Comparison of ENCODE assay signal across 14 cellular contexts in genomic region chr5:79143684-79144379, GRCh38. TPM values are rescaled to one million over a fixed set of nuclear protein-coding genes. Genes with fewer than 3 reads are reported as not detected.
A peak's percentile ranks its signal among the peaks of the same experiment; 100 is the strongest.
DNase-seq lines count a peak whose midpoint lies in the region; ATAC-seq, FAIRE-seq and TF ChIP-seq lines count a peak whose summit lies in the region.
"Had no signal": no experiment of that assay in that cellular context is flagged by ENCODE, and none has a peak within 500 bp of the region (broad histone marks: within the 10 kb centered on the region; RNA-seq: fewer than 3 reads in every experiment).

No MANE protein-coding gene starts in this region.

- no peak for FAIRE-seq in GM12891 (lab: Jason Lieb, UNC)

- H3K4me3 Mint-ChIP-seq in nephron progenitor cell, result no peak overlapping the region
- H3K4me3 Mint-ChIP-seq: activated CD4-positive, alpha-beta T cell treated with anti-CD3 and anti-CD28 coated beads, Interleukin-2, amount 10 ng/mL, durations not matched to agents 7 days and 5 days; CD4-positive, alpha-beta memory T cell; stimulated activated naive CD8-positive, alpha-beta T cell treated with anti-CD3 and anti-CD28 coated beads, Interleukin-15, amount 100 ng/mL, for 72 hours had no signal

- H3K4me1 ChIP-seq in PC-3 (ENCODE audit: insufficient read depth, low read length), result peaks cover 25% of the 10 kb centered on the region
- H3K4me1 ChIP-seq in right atrium auricular region, result no peaks in the 10 kb centered on the region
- H3K4me1 ChIP-seq in spleen, result no peaks in the 10 kb centered on the region
- H3K4me1 ChIP-seq: psoas muscle had no signal

- no peaks in the 10 kb centered on the region for H4K20me1 ChIP-seq in PC-3 (ENCODE audit: low read length)

- intact Hi-C loops in PC-3 (cut with micrococcal nuclease), result no loop called here
- intact Hi-C loops in spleen (cut with DNase I; ENCODE audit: low total_unique reads), result no loop called here

- peaks cover 15% of the 10 kb centered on the region for H3K27me3 Mint-ChIP-seq in nephron progenitor cell (ENCODE audit: low read depth, poor library complexity)

- H3K27ac Mint-ChIP-seq in nephron progenitor cell, result peak overlapping the region; percentile 4
- H3K27ac Mint-ChIP-seq: activated CD4-positive, alpha-beta T cell treated with anti-CD3 and anti-CD28 coated beads, Interleukin-2, amount 10 ng/mL, durations not matched to agents 7 days and 5 days had no signal

- peak overlapping the region; percentile 30; the same call in 1 of the 2 replicates for H3K9ac ChIP-seq in PC-3 (ENCODE audit: low read length)

- H2AFZ ChIP-seq in PC-3 (ENCODE audit: low read length), result peak overlapping the region; percentile 56

- POLR2A ChIA-PET in PC-3 (lab: Charles Lee; ENCODE audit: unreplicated experiment), result no interaction called here

- H3K36me3 ChIP-seq in PC-3 (ENCODE audit: low read depth, low read length), result no peaks in the 10 kb centered on the region
- H3K36me3 ChIP-seq in right atrium auricular region, result no peaks in the 10 kb centered on the region
- H3K36me3 ChIP-seq in spleen, result no peaks in the 10 kb centered on the region

- H3K79me2 ChIP-seq in PC-3 (ENCODE audit: low read length), result no peaks in the 10 kb centered on the region

- no peaks in the 10 kb centered on the region for H3K36me3 Mint-ChIP-seq in nephron progenitor cell (ENCODE audit: low read depth)
- H3K36me3 Mint-ChIP-seq: CD4-positive, alpha-beta memory T cell had no signal

- no peak for DNase-seq in GM12891 (ENCODE audit: insufficient read length, low spot score)
- DNase-seq in PC-3, result peak; percentile 86
- peak; percentile 28 for DNase-seq in dedifferentiated amniotic fluid mesenchymal stem cell (ENCODE audit: extremely low spot score)
- DNase-seq in nephron progenitor cell, result no peak
- DNase-seq in right atrium auricular region (ENCODE audit: low spot score), result no peak
- DNase-seq in SW 1271 (lab: John Stamatoyannopoulos, UW), result no peak
- DNase-seq in spleen, result no peak
- no peak for DNase-seq in NCI-H146 (lab: John Stamatoyannopoulos, UW)
- DNase-seq: activated CD4-positive, alpha-beta T cell treated with anti-CD3 and anti-CD28 coated beads, Interleukin-2, amount 10 ng/mL, durations not matched to agents 7 days and 5 days; CD4-positive, alpha-beta memory T cell; NCI-H1436 treated with DMSO at 0.1 percent for 48 hours; psoas muscle; stimulated activated naive CD8-positive, alpha-beta T cell treated with anti-CD3 and anti-CD28 coated beads, Interleukin-15, amount 100 ng/mL, for 72 hours had no signal

- H3K9me2 ChIP-seq in PC-3 (replicated peaks; ENCODE audit: low read length), result no peaks in the 10 kb centered on the region

- H3K4me3 ChIP-seq in PC-3 (ENCODE audit: low read length) (peak overlapping the region; percentile 19; the same call in 1 of the 2 replicates), right atrium auricular region (no peak overlapping the region), spleen (no peak overlapping the region)
- H3K4me3 ChIP-seq: psoas muscle had no signal

- WGBS in spleen, 5 donors, result 68 to 84% (median 77%) methylated on average over 6 of the region's 6 CpGs

- H3K9me3 ChIP-seq in PC-3 (ENCODE audit: low read length) (no peaks in the 10 kb centered on the region), right atrium auricular region (peaks cover 0 to 11% of the 10 kb centered on the region in 2 donors), spleen (peaks cover 0 to 11% (median 4%) of the 10 kb centered on the region in 8 donors)

- TF ChIP-seq POLR2A in GM12891 (IDR thresholded peaks at IDR 0.05; ENCODE audit: low read depth, low read length) (no peak), spleen (IDR thresholded peaks at IDR 0.05) (no peak)

- no peaks in the 10 kb centered on the region for H3K4me1 Mint-ChIP-seq in nephron progenitor cell
- H3K4me1 Mint-ChIP-seq: activated CD4-positive, alpha-beta T cell treated with anti-CD3 and anti-CD28 coated beads, Interleukin-2, amount 10 ng/mL, durations not matched to agents 7 days and 5 days; CD4-positive, alpha-beta memory T cell; stimulated activated naive CD8-positive, alpha-beta T cell treated with anti-CD3 and anti-CD28 coated beads, Interleukin-15, amount 100 ng/mL, for 72 hours had no signal

- H3K4me2 ChIP-seq in PC-3 (ENCODE audit: low read length), result peak overlapping the region; percentile 77

- no TSS peak for BruUV-seq in PC-3 (replicated peaks; lab: Mats Ljungman, UMichigan)

- H3K27ac ChIP-seq in PC-3 (ENCODE audit: low read length), result peak overlapping the region; percentile 70
- no peak overlapping the region for H3K27ac ChIP-seq in right atrium auricular region
- H3K27ac ChIP-seq in spleen, result no peak overlapping the region
- H3K27ac ChIP-seq: psoas muscle had no signal

- CTCF ChIA-PET in PC-3 (lab: Charles Lee), result interaction anchor here (0.9 to 1.0 kb wide), 2 partner anchors 10 to 11 kb away, joined by 4 read pairs; no protein-coding TSS in a partner anchor

- no peaks in the 10 kb centered on the region for H3K27me3 ChIP-seq in PC-3 (ENCODE audit: low read length)
- H3K27me3 ChIP-seq in right atrium auricular region, result no peaks in the 10 kb centered on the region
- no peaks in the 10 kb centered on the region for H3K27me3 ChIP-seq in spleen (replicated peaks in 1 of 7)

- TF ChIP-seq CTCF in PC-3 (conservative IDR thresholded peaks at IDR 0.05; ENCODE audit: low read depth, low read length) (no peak), nephron progenitor cell (IDR thresholded peaks at IDR 0.05) (no peak), right atrium auricular region (IDR thresholded peaks at IDR 0.05) (no peak), spleen (IDR thresholded peaks at IDR 0.05 in 8 of 11, conservative IDR thresholded peaks at IDR 0.05 in 3 of 11) (no peak)

- ATAC-seq in PC-3, result peak; percentile 74
- ATAC-seq: psoas muscle; stimulated activated naive CD8-positive, alpha-beta T cell treated with anti-CD3 and anti-CD28 coated beads, Interleukin-15, amount 100 ng/mL, for 72 hours had no signal

- H3K9me3 Mint-ChIP-seq in nephron progenitor cell, result peaks cover 10% of the 10 kb centered on the region
- H3K9me3 Mint-ChIP-seq: activated CD4-positive, alpha-beta T cell treated with anti-CD3 and anti-CD28 coated beads, Interleukin-2, amount 10 ng/mL, durations not matched to agents 7 days and 5 days had no signal

- H3F3A ChIP-seq in PC-3 (ENCODE audit: low read length, unreplicated experiment), result no peaks in the 10 kb centered on the region

TF ChIP-seq in GM12891, 5 proteins besides CTCF, POLR2A, EP300 and RAD21:
- TF ChIP-seq POU2F2 (IDR thresholded peaks at IDR 0.05; ENCODE audit: low read depth, low read length), result no peak
- peak; percentile 50 for TF ChIP-seq SPI1 (IDR thresholded peaks at IDR 0.05; ENCODE audit: low read depth, low read length)

RNA-seq across cellular contexts. Expression of gene BHMT, which starts 32.2 kb away (rescaled TPM):
- polyA plus RNA-seq in GM12891 (2012; ENCODE audit: low read depth, missing spikeins), result not detected
- not detected in 2 replicates for total RNA-seq in PC-3 (2014; rRNA removed)
- total RNA-seq in right atrium auricular region, result not detected
- not detected for total RNA-seq in spleen
- polyA plus RNA-seq in spleen, result not detected
- total RNA-seq: activated CD4-positive, alpha-beta T cell treated with anti-CD3 and anti-CD28 coated beads, Interleukin-2, amount 10 ng/mL, durations not matched to agents 7 days and 5 days; cardiac septum; CD4-positive, alpha-beta memory T cell; psoas muscle had no signal
- polyA plus RNA-seq: CD4-positive, alpha-beta memory T cell had no signal

Comparison
In these comparisons a context has a peak if more than half of its experiments do, and no peak if none do; other contexts are left out.
1. DNase-seq: peak in PC-3 (single experiment) and dedifferentiated amniotic fluid mesenchymal stem cell (single experiment); none in GM12891 (single experiment), nephron progenitor cell (single experiment), right atrium auricular region (single experiment), SW 1271 (0 of 2), spleen (single experiment) and NCI-H146 (single experiment).